Comparison of ENCODE assay signal across 9 cellular contexts in genomic region chr10:73244866-73245477, GRCh38. TPM values are rescaled to one million over a fixed set of nuclear protein-coding genes. Genes with fewer than 3 reads are reported as not detected.
A peak's percentile ranks its signal among the peaks of the same experiment; 100 is the strongest.
DNase-seq lines count a peak whose midpoint lies in the region; ATAC-seq and TF ChIP-seq lines count a peak whose summit lies in the region.
"Had no signal": no experiment of that assay in that cellular context is flagged by ENCODE, and none has a peak within 500 bp of the region (broad histone marks: within the 10 kb centered on the region; RNA-seq: fewer than 3 reads in every experiment).

No MANE protein-coding gene starts in this region.

- no peaks in the 10 kb centered on the region for H3K9me3 Mint-ChIP-seq in activated CD8-positive, alpha-beta memory T cell treated with anti-CD3 and anti-CD28 coated beads, Interleukin-2, amount 10 ng/mL, durations not matched to agents 7 days and 5 days (ENCODE audit: low read depth)

- H3K36me3 Mint-ChIP-seq in activated CD8-positive, alpha-beta memory T cell treated with anti-CD3 and anti-CD28 coated beads, Interleukin-2, amount 10 ng/mL, durations not matched to agents 7 days and 5 days, result peaks cover 64% of the 10 kb centered on the region

- H3K27me3 ChIP-seq in Panc1 (ENCODE audit: control insufficient read depth, insufficient read depth, low read length), result no peaks in the 10 kb centered on the region

- peak overlapping the region; percentile 96 for H3K4me3 Mint-ChIP-seq in activated CD8-positive, alpha-beta memory T cell treated with anti-CD3 and anti-CD28 coated beads, Interleukin-2, amount 10 ng/mL, durations not matched to agents 7 days and 5 days

- ATAC-seq in activated CD8-positive, alpha-beta memory T cell treated with anti-CD3 and anti-CD28 coated beads, Interleukin-2, amount 10 ng/mL, durations not matched to agents 7 days and 5 days, result no peak
- ATAC-seq in Panc1, result no peak
- ATAC-seq in HG03460 (IDR thresholded peaks at IDR 0.05; ENCODE audit: unreplicated experiment), result no peak
- ATAC-seq in GM21529 (IDR thresholded peaks at IDR 0.05; ENCODE audit: unreplicated experiment), result no peak

- POLR2A ChIA-PET in Panc1 (lab: Charles Lee), result interaction anchor here (0.7 to 1.0 kb wide), 2 partner anchors 40 to 751 kb away, joined by 3 to 5 read pairs; no protein-coding TSS in a partner anchor

- H3K4me1 ChIP-seq in Panc1 (ENCODE audit: control insufficient read depth, insufficient read depth, low read length), result peaks cover 31% of the 10 kb centered on the region

- H3K27ac Mint-ChIP-seq in activated CD8-positive, alpha-beta memory T cell treated with anti-CD3 and anti-CD28 coated beads, Interleukin-2, amount 10 ng/mL, durations not matched to agents 7 days and 5 days, result peak overlapping the region; percentile 75

- peaks cover 57% of the 10 kb centered on the region for H3K4me1 Mint-ChIP-seq in activated CD8-positive, alpha-beta memory T cell treated with anti-CD3 and anti-CD28 coated beads, Interleukin-2, amount 10 ng/mL, durations not matched to agents 7 days and 5 days

- peaks cover 41% of the 10 kb centered on the region for H3K36me3 ChIP-seq in Panc1 (ENCODE audit: control insufficient read depth, insufficient read depth, low read length)

- no peaks in the 10 kb centered on the region for H3K27me3 Mint-ChIP-seq in activated CD8-positive, alpha-beta memory T cell treated with anti-CD3 and anti-CD28 coated beads, Interleukin-2, amount 10 ng/mL, durations not matched to agents 7 days and 5 days

- BruUV-seq in Panc1 (replicated peaks; lab: Mats Ljungman, UMichigan), result no TSS peak

- DNase-seq in activated CD8-positive, alpha-beta memory T cell treated with anti-CD3 and anti-CD28 coated beads, Interleukin-2, amount 10 ng/mL, durations not matched to agents 7 days and 5 days, result no peak
- no peak for DNase-seq in activated CD8-positive, alpha-beta memory T cell treated with anti-CD3 and anti-CD28 coated beads, Interleukin-2, amount 50 U/mL, for 48 hours
- DNase-seq in Panc1 (ENCODE audit: low read depth, low spot score) (no peak), dermis blood vessel endothelial cell (peak; percentile 32), skeletal muscle cell (ENCODE audit: low read depth) (no peak), COR-L47 (lab: John Stamatoyannopoulos, UW) (no peak)
- DNase-seq: stimulated activated CD4-positive, alpha-beta T cell treated with anti-CD3 and anti-CD28 coated beads, Interleukin-2, amount 100 ng/mL, for 24 hours had no signal

- no peak for TF ChIP-seq CTCF in Panc1 (IDR thresholded peaks at IDR 0.05)

- H3K27ac ChIP-seq in Panc1 (ENCODE audit: low read length), result peak overlapping the region; percentile 99

- H3K4me3 ChIP-seq in Panc1 (ENCODE audit: low read depth in 2 of 2, low read length in 2 of 2) (peak overlapping the region; percentile 66 to 95), skeletal muscle cell (ENCODE audit: low read depth, low read length) (peak overlapping the region; percentile 12)

- intact Hi-C loops in Panc1 (cut with micrococcal nuclease; ENCODE audit: unreplicated experiment), result no loop called here

- CTCF ChIA-PET in activated CD8-positive, alpha-beta memory T cell treated with anti-CD3 and anti-CD28 coated beads, Interleukin-2, amount 10 ng/mL, durations not matched to agents 7 days and 5 days (lab: Charles Lee), result interaction anchor here (0.6 to 1.7 kb wide), 3 partner anchors 168 to 264 kb away, joined by 3 read pairs; partner anchors contain the start of gene ANXA7
- CTCF ChIA-PET in Panc1 (lab: Charles Lee), result no interaction called here

- in situ Hi-C loops in Panc1 (cut with HindIII; ENCODE audit: low pct_unique_long_range_greater_than_20kb, low sequenced_read_pairs), result no loop called here

- no peaks in the 10 kb centered on the region for H3K9me3 ChIP-seq in Panc1 (ENCODE audit: control insufficient read depth, insufficient read depth, low read depth, low read length)

RNA-seq across cellular contexts. Expression of gene DNAJC9, which starts 2.1 kb away (rescaled TPM):
- total RNA-seq in activated CD8-positive, alpha-beta memory T cell treated with anti-CD3 and anti-CD28 coated beads, Interleukin-2, amount 10 ng/mL, durations not matched to agents 7 days and 5 days, result 10 to 100 TPM; 63.5 to 65.1 TPM
- total RNA-seq in Panc1 (2021; ENCODE audit: unreplicated experiment) (63.5 TPM), dermis blood vessel endothelial cell (36.2 and 61.1 TPM in 2 replicates)
- 42.1 TPM for polyA plus RNA-seq in Panc1 (2012; ENCODE audit: insufficient read length)

RNA-seq across cellular contexts. Expression of gene MRPS16, which starts 7.5 kb away (rescaled TPM):
- 100 to 1,000 TPM in 1 of 2 experiments, 10 to 100 TPM in 1; 79.2 to 110 TPM for total RNA-seq in activated CD8-positive, alpha-beta memory T cell treated with anti-CD3 and anti-CD28 coated beads, Interleukin-2, amount 10 ng/mL, durations not matched to agents 7 days and 5 days
- total RNA-seq in Panc1 (2021; ENCODE audit: unreplicated experiment) (199 TPM), dermis blood vessel endothelial cell (61.1 and 73.5 TPM in 2 replicates)
- 154 TPM for polyA plus RNA-seq in Panc1 (2012; ENCODE audit: insufficient read length)
